ENCODE assay signal across 8 cellular contexts in the genomic region with DNA sequence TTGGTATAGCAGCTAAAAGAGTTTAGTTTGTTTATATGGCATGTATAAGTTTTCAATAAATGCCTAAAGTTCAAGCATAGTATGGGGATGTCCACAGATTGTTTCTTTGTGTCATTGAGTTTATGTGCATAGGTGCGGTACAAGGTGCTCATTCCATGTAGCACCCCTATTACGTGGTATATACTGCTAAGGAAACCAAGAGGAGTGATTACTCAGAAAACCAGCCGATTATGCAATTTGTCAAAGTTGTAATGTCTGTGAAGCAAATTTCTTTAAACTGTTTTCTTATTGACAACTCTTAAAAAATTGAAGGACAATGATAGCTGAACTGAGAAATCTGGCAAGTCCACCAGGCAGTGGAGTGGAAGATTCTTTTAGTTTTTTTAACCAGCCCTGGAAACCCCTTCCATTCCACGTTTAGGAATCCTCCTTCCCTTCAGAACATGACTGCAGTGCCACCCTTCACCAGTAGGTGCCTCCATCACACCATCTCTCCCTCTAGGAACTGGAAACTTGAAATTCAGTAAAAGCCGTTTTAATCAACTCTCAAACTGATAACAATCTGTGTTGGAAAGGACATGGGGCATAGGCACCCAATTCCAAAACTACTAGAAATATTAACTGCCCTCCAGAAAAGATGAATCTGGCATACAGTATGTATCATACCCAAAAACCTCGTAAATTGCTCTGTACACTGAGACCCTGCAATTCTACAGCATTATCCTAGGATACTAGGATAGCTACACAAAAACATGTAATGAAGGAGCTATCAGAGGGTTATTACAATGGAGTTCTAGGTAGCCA. TPM values are rescaled to one million over a fixed set of nuclear protein-coding genes. Genes with fewer than 3 reads are reported as not detected.
A peak's percentile ranks its signal among the peaks of the same experiment; 100 is the strongest.
DNase-seq lines count a peak whose midpoint lies in the region; ATAC-seq, FAIRE-seq and TF ChIP-seq lines count a peak whose summit lies in the region.

No MANE protein-coding gene starts in this region.

- no peaks in the 10 kb centered on the region for H3K27me3 ChIP-seq in Caco-2 (replicated peaks; ENCODE audit: control insufficient read depth, insufficient read depth, low read length)
- no peaks in the 10 kb centered on the region for H3K27me3 ChIP-seq in thoracic aorta (replicated peaks; ENCODE audit: insufficient read depth)

- intact Hi-C loops in Caco-2 (cut with micrococcal nuclease; ENCODE audit: unreplicated experiment) = loop anchor here (1.0 to 5.0 kb wide), 7 partner anchors 88 to 453 kb away; partner anchors contain the start of gene LDAF1

- H3K27me3 Mint-ChIP-seq in Caco-2 (ENCODE audit: insufficient read depth, unreplicated experiment) = no peaks in the 10 kb centered on the region

- no peak for FAIRE-seq in HTR-8/SVneo (lab: Jason Lieb, UNC)

- H3K36me3 Mint-ChIP-seq in Caco-2 (ENCODE audit: insufficient read depth, unreplicated experiment) = peaks cover 31% of the 10 kb centered on the region

- CTCF ChIA-PET in Caco-2 (lab: Charles Lee) (interaction anchor here (0.8 to 2.4 kb wide), 5 partner anchors 51 to 434 kb away, joined by 3 to 17 read pairs (median 5); partner anchors contain the start of genes DCUN1D3 and LYRM1), RWPE1 (lab: Yijun Ruan, JAX) (interaction anchor here (0.5 to 1.6 kb wide), 9 partner anchors 49 to 1754 kb away, joined by 3 to 7 read pairs (median 3); no protein-coding TSS in a partner anchor)

- H3K4me3 ChIP-seq in Caco-2 (ENCODE audit: low read depth, low read length) (no peak overlapping the region), fibroblast of villous mesenchyme (ENCODE audit: low read depth, low read length) (no peak overlapping the region), thoracic aorta (no peak overlapping the region)

- POLR2A ChIA-PET in Caco-2 (lab: Charles Lee) = no interaction called here
- POLR2A ChIA-PET in RWPE1 (lab: Yijun Ruan, JAX; ENCODE audit: low non-redundant PET) = no interaction called here

- BruUV-seq in Caco-2 (replicated peaks; lab: Mats Ljungman, UMichigan) = no TSS peak

- H3K4me3 Mint-ChIP-seq in Caco-2 (ENCODE audit: unreplicated experiment) = no peak overlapping the region

- peak; percentile 58 to 78 for DNase-seq in Caco-2
- peak; percentile 36 for DNase-seq in HTR-8/SVneo (ENCODE audit: insufficient read length, low spot score)
- DNase-seq in RWPE1 (ENCODE audit: low spot score) = peak; percentile 46
- peak; percentile 37 to 41 for DNase-seq in activated T-helper 1 cell treated with anti-CD3 and anti-CD28 coated beads, Interleukin-2, amount 50 U/mL, for 16 hours (ENCODE audit: low read depth in 1 of 2, low spot score in 1 of 2)
- DNase-seq in fibroblast of villous mesenchyme (ENCODE audit: low read depth) = peak; percentile 75
- peak; percentile 89 for DNase-seq in omental fat pad (ENCODE audit: low spot score)
- DNase-seq in thoracic aorta (ENCODE audit: low spot score) = peak; percentile 45
- DNase-seq in epidermal melanocyte (ENCODE audit: insufficient read length, low spot score) = no peak

- no peaks in the 10 kb centered on the region for H3K9me3 Mint-ChIP-seq in Caco-2 (ENCODE audit: unreplicated experiment)

- H3K4me1 Mint-ChIP-seq in Caco-2 (ENCODE audit: low read depth, unreplicated experiment) = peaks cover 14% of the 10 kb centered on the region

- no peak overlapping the region for H3K27ac Mint-ChIP-seq in Caco-2 (ENCODE audit: unreplicated experiment)

- peak overlapping the region; percentile 47; the same call in 1 of the 2 replicates for H3K27ac ChIP-seq in RWPE1
- H3K27ac ChIP-seq in thoracic aorta = peak overlapping the region; percentile 83 to 95

- peak; percentile 46 for ATAC-seq in omental fat pad (ENCODE audit: low FRiP score)
- no peak for ATAC-seq in thoracic aorta (ENCODE audit: insufficient number of reproducible peaks, low FRiP score, low read depth)

- H3K4me1 ChIP-seq in Caco-2 (peaks cover 39% of the 10 kb centered on the region), thoracic aorta (ENCODE audit: control insufficient read depth in 1 of 2, low read depth in 2 of 2) (peaks cover 36 to 50% of the 10 kb centered on the region in 2 donors)

- peak; percentile 93 to 97 for TF ChIP-seq CTCF in Caco-2 (IDR thresholded peaks at IDR 0.05; ENCODE audit: insufficient read depth in 1 of 2, low read depth in 1 of 2, low read length in 1 of 2, severe bottlenecking in 1 of 2, unreplicated experiment in 1 of 2)
- TF ChIP-seq CTCF in RWPE1 (conservative IDR thresholded peaks at IDR 0.05; ENCODE audit: low read depth) = peak; percentile 98
- peak; percentile 100 for TF ChIP-seq CTCF in fibroblast of villous mesenchyme (IDR thresholded peaks at IDR 0.05; ENCODE audit: insufficient read depth, low read depth, low read length)
- peak in 2 of 3 donors; percentile 86 to 94 for TF ChIP-seq CTCF in omental fat pad (IDR thresholded peaks at IDR 0.05)
- peak; percentile 97 for TF ChIP-seq CTCF in thoracic aorta (IDR thresholded peaks at IDR 0.05)

- H3K9me3 ChIP-seq in Caco-2 (no peaks in the 10 kb centered on the region), thoracic aorta (no peaks in the 10 kb centered on the region)

- H3K36me3 ChIP-seq in Caco-2 (ENCODE audit: control insufficient read depth, insufficient read depth, low read length) (no peaks in the 10 kb centered on the region; the same call in 1 of the 2 replicates), thoracic aorta (no peaks in the 10 kb centered on the region)

RNA-seq across cellular contexts. Expression of gene REXO5, which starts 43.5 kb away (rescaled TPM):
- total RNA-seq in Caco-2 (2022) (6.9 and 7.3 TPM in 2 replicates), fibroblast of villous mesenchyme (6.9 and 8.1 TPM in 2 replicates), omental fat pad (1 to 10 TPM; 1.7 to 4.6 (median 3.0) TPM), thoracic aorta (1 to 10 TPM in 1 of 2 donors, not detected in 1; 6.5 TPM)

RNA-seq across cellular contexts. Expression of gene ERI2, which starts 43.5 kb away (rescaled TPM):
- total RNA-seq in Caco-2 (2022) (22.4 and 24.6 TPM in 2 replicates), fibroblast of villous mesenchyme (21.6 and 26.3 TPM in 2 replicates), omental fat pad (10 to 100 TPM in 3 of 4 donors, 1 to 10 TPM in 1; 7.7 to 16.3 (median 12.9) TPM), thoracic aorta (1 to 10 TPM; 2.6 to 7.8 TPM)

RNA-seq across cellular contexts. Expression of gene DCUN1D3, which starts 50.4 kb away (rescaled TPM):
- total RNA-seq in Caco-2 (2022) (16.4 and 19.2 TPM in 2 replicates), fibroblast of villous mesenchyme (24.5 and 52.2 TPM in 2 replicates), omental fat pad (100 to 1,000 TPM in 1 of 4 donors, 10 to 100 TPM in 3; 37.4 to 103 (median 79.9) TPM), thoracic aorta (10 to 100 TPM; 25.3 to 28.0 TPM)

RNA-seq across cellular contexts. Expression of gene LYRM1, which starts 50.8 kb away (rescaled TPM):
- total RNA-seq in Caco-2 (2022) (40.3 and 46.1 TPM in 2 replicates), fibroblast of villous mesenchyme (28.0 and 59.2 TPM in 2 replicates), omental fat pad (10 to 100 TPM; 31.3 to 68.3 (median 50.3) TPM), thoracic aorta (10 to 100 TPM; 18.7 to 34.9 TPM)
